In genomic region chr12:18546399-18546798, GRCh38 we compare ENCODE assay signal across 12 cellular contexts.
DNase-seq lines count a peak whose midpoint lies in the region; ATAC-seq and TF ChIP-seq lines count a peak whose summit lies in the region.
"Had no signal": no experiment of that assay in that cellular context is flagged by ENCODE, and none has a peak within 500 bp of the region (broad histone marks: within the 10 kb centered on the region; RNA-seq: fewer than 3 reads in every experiment).

No MANE protein-coding gene starts in this region.

- no peak overlapping the region for H3K9ac ChIP-seq in PC-3 (ENCODE audit: low read length)

- DNase-seq in HuH-7 (ENCODE audit: low spot score) (peak; percentile 6), PC-3 (peak; percentile 70), fibroblast of pulmonary artery (ENCODE audit: low read depth) (peak; percentile 80), renal cortical epithelial cell (ENCODE audit: low read depth) (peak; percentile 95), Caco-2 (no peak), NCI-H2196 treated with DMSO at 0.1 percent for 48 hours (lab: John Stamatoyannopoulos, UW; ENCODE audit: unreplicated experiment) (no peak)
- DNase-seq: DMS 273 treated with DMSO at 0.1 percent for 48 hours; effector CD4-positive, alpha-beta T cell; Kasumi-1; NCI-H524; sigmoid colon had no signal

- intact Hi-C loops in PC-3 (cut with micrococcal nuclease) (no loop called here), Caco-2 (cut with micrococcal nuclease; ENCODE audit: unreplicated experiment) (no loop called here)

- no peak for TF ChIP-seq CTCF in PC-3 (conservative IDR thresholded peaks at IDR 0.05; ENCODE audit: low read depth, low read length)
- TF ChIP-seq CTCF in fibroblast of pulmonary artery (IDR thresholded peaks at IDR 0.05; ENCODE audit: low read length, missing control alignments): no peak
- TF ChIP-seq CTCF in Caco-2 (IDR thresholded peaks at IDR 0.05; ENCODE audit: insufficient read depth in 1 of 2, low read depth in 1 of 2, low read length in 1 of 2, severe bottlenecking in 1 of 2, unreplicated experiment in 1 of 2): no peak

- H3K4me1 ChIP-seq in PC-3 (ENCODE audit: insufficient read depth, low read length) (peaks cover 14% of the 10 kb centered on the region), Caco-2 (peaks cover 26% of the 10 kb centered on the region)
- H3K4me1 ChIP-seq: sigmoid colon had no signal

- no peaks in the 10 kb centered on the region for H3K9me2 ChIP-seq in PC-3 (replicated peaks; ENCODE audit: low read length)

- H3K79me2 ChIP-seq in PC-3 (ENCODE audit: low read length): no peaks in the 10 kb centered on the region

- POLR2A ChIA-PET in PC-3 (lab: Charles Lee; ENCODE audit: unreplicated experiment) (no interaction called here), Caco-2 (lab: Charles Lee) (no interaction called here)

- ATAC-seq in PC-3 (peak; percentile 42; the same call in 1 of the 2 replicates), HG03342 (IDR thresholded peaks at IDR 0.05; ENCODE audit: unreplicated experiment) (no peak)

- H3K27ac Mint-ChIP-seq in Caco-2 (ENCODE audit: unreplicated experiment): no peak overlapping the region

- H3K4me3 Mint-ChIP-seq in Caco-2 (ENCODE audit: unreplicated experiment): no peak overlapping the region

- BruUV-seq in PC-3 (replicated peaks; lab: Mats Ljungman, UMichigan): no TSS peak
- BruUV-seq in Caco-2 (replicated peaks; lab: Mats Ljungman, UMichigan): no TSS peak

- H4K20me1 ChIP-seq in PC-3 (ENCODE audit: low read length): no peaks in the 10 kb centered on the region

- no peaks in the 10 kb centered on the region for H3K36me3 ChIP-seq in PC-3 (ENCODE audit: low read depth, low read length)
- no peaks in the 10 kb centered on the region for H3K36me3 ChIP-seq in Caco-2 (ENCODE audit: control insufficient read depth, insufficient read depth, low read length)
- H3K36me3 ChIP-seq: sigmoid colon had no signal

- CTCF ChIA-PET in PC-3 (lab: Charles Lee) (no interaction called here), Caco-2 (lab: Charles Lee) (no interaction called here)

- H3K36me3 Mint-ChIP-seq in Caco-2 (ENCODE audit: insufficient read depth, unreplicated experiment): no peaks in the 10 kb centered on the region

- peak overlapping the region; percentile 5; the same call in 1 of the 2 replicates for H3K27ac ChIP-seq in PC-3 (ENCODE audit: low read length)
- H3K27ac ChIP-seq: sigmoid colon had no signal

- H3K4me3 ChIP-seq in PC-3 (ENCODE audit: low read length) (no peak overlapping the region), fibroblast of pulmonary artery (replicated peaks; ENCODE audit: low read depth, low read length) (no peak overlapping the region), Caco-2 (ENCODE audit: low read depth, low read length) (no peak overlapping the region)
- H3K4me3 ChIP-seq: sigmoid colon had no signal

- H3K27me3 Mint-ChIP-seq in Caco-2 (ENCODE audit: insufficient read depth, unreplicated experiment): peaks cover 28% of the 10 kb centered on the region

- H3K9me3 Mint-ChIP-seq in Caco-2 (ENCODE audit: unreplicated experiment): no peaks in the 10 kb centered on the region

- no peaks in the 10 kb centered on the region for H3K9me3 ChIP-seq in PC-3 (ENCODE audit: low read length)
- H3K9me3 ChIP-seq in Caco-2: no peaks in the 10 kb centered on the region
- H3K9me3 ChIP-seq: sigmoid colon had no signal

- 0 out of 2 replicates have a peak overlapping the region, but pooled peaks have one; percentile 6 for H3K4me2 ChIP-seq in PC-3 (ENCODE audit: low read length)

- H2AFZ ChIP-seq in PC-3 (ENCODE audit: low read length): no peak overlapping the region

- H3K4me1 Mint-ChIP-seq in Caco-2 (ENCODE audit: low read depth, unreplicated experiment): peaks cover 13% of the 10 kb centered on the region

- no peaks in the 10 kb centered on the region for H3F3A ChIP-seq in PC-3 (ENCODE audit: low read length, unreplicated experiment)

- H3K27me3 ChIP-seq in PC-3 (ENCODE audit: low read length) (no peaks in the 10 kb centered on the region), Caco-2 (replicated peaks; ENCODE audit: control insufficient read depth, insufficient read depth, low read length) (no peaks in the 10 kb centered on the region; the same call in 1 of the 2 replicates)
- H3K27me3 ChIP-seq: sigmoid colon had no signal

Comparison
In these comparisons a context has a peak if more than half of its experiments do, and no peak if none do; other contexts are left out.
1. DNase-seq: peak in HuH-7 (single experiment), PC-3 (single experiment), fibroblast of pulmonary artery (single experiment) and renal cortical epithelial cell (single experiment); none in Caco-2 (0 of 2) and NCI-H2196 treated with DMSO at 0.1 percent for 48 hours (single experiment).